ENCODE assay signal across 10 cellular contexts in genomic region chr17:79306688-79307323, GRCh38.
DNase-seq lines count a peak whose midpoint lies in the region; ATAC-seq and TF ChIP-seq lines count a peak whose summit lies in the region.
"Had no signal": no experiment of that assay in that cellular context is flagged by ENCODE, and none has a peak within 500 bp of the region (broad histone marks: within the 10 kb centered on the region; RNA-seq: fewer than 3 reads in every experiment).

No MANE protein-coding gene starts in this region.

- no peak overlapping the region for H3K27ac Mint-ChIP-seq in stimulated activated memory B cell treated with anti-CD40 and anti-IgM and Interleukin-4, amounts not matched to agents 10 μg/mL and 1 μg/mL and 100 μg/mL, for 72 hours
- H3K27ac Mint-ChIP-seq in immature natural killer cell = no peak overlapping the region
- H3K27ac Mint-ChIP-seq: effector memory CD8-positive, alpha-beta T cell had no signal

- ATAC-seq in stimulated activated memory B cell treated with anti-CD40 and anti-IgM and Interleukin-4, amounts not matched to agents 10 μg/mL and 1 μg/mL and 100 μg/mL, for 72 hours = peak; percentile 61
- no peak for ATAC-seq in HG02623 (IDR thresholded peaks at IDR 0.05; ENCODE audit: unreplicated experiment)
- ATAC-seq: effector memory CD8-positive, alpha-beta T cell had no signal

- H3K4me3 Mint-ChIP-seq in stimulated activated memory B cell treated with anti-CD40 and anti-IgM and Interleukin-4, amounts not matched to agents 10 μg/mL and 1 μg/mL and 100 μg/mL, for 72 hours = no peak overlapping the region
- H3K4me3 Mint-ChIP-seq in immature natural killer cell = no peak overlapping the region
- H3K4me3 Mint-ChIP-seq: effector memory CD8-positive, alpha-beta T cell had no signal

- H3K4me3 ChIP-seq in epithelial cell of proximal tubule (ENCODE audit: low read depth, low read length) = no peak overlapping the region

- DNase-seq in G401 (ENCODE audit: low spot score) (peak; percentile 84), NCI-H2171 treated with DMSO at 0.1 percent for 48 hours (lab: John Stamatoyannopoulos, UW) (peak; percentile 67), epithelial cell of proximal tubule (ENCODE audit: low read depth) (peak; percentile 12), immature natural killer cell (no peak), retina (no peak)
- no peak for DNase-seq in stimulated activated CD4-positive, alpha-beta T cell treated with anti-CD3 and anti-CD28 coated beads, Interleukin-4, amount 100 ng/mL, for 4 hours
- DNase-seq: effector memory CD8-positive, alpha-beta T cell; NCI-H1930 had no signal

- peaks cover 62% of the 10 kb centered on the region for H3K4me1 Mint-ChIP-seq in stimulated activated memory B cell treated with anti-CD40 and anti-IgM and Interleukin-4, amounts not matched to agents 10 μg/mL and 1 μg/mL and 100 μg/mL, for 72 hours
- no peaks in the 10 kb centered on the region for H3K4me1 Mint-ChIP-seq in immature natural killer cell

- in situ Hi-C loops in G401 (cut with HindIII; ENCODE audit: low sequenced_read_pairs) = no loop called here

- no peaks in the 10 kb centered on the region for H3K9me3 Mint-ChIP-seq in stimulated activated memory B cell treated with anti-CD40 and anti-IgM and Interleukin-4, amounts not matched to agents 10 μg/mL and 1 μg/mL and 100 μg/mL, for 72 hours
- no peaks in the 10 kb centered on the region for H3K9me3 Mint-ChIP-seq in immature natural killer cell
- H3K9me3 Mint-ChIP-seq: effector memory CD8-positive, alpha-beta T cell had no signal

- no peaks in the 10 kb centered on the region for H3K36me3 Mint-ChIP-seq in stimulated activated memory B cell treated with anti-CD40 and anti-IgM and Interleukin-4, amounts not matched to agents 10 μg/mL and 1 μg/mL and 100 μg/mL, for 72 hours
- H3K36me3 Mint-ChIP-seq in immature natural killer cell = no peaks in the 10 kb centered on the region

- TF ChIP-seq CTCF in epithelial cell of proximal tubule (conservative IDR thresholded peaks at IDR 0.05; ENCODE audit: low read depth, low read length) = no peak

- H3K27me3 Mint-ChIP-seq in stimulated activated memory B cell treated with anti-CD40 and anti-IgM and Interleukin-4, amounts not matched to agents 10 μg/mL and 1 μg/mL and 100 μg/mL, for 72 hours = peaks cover 54% of the 10 kb centered on the region
- peaks cover 3 to 8% (median 4%) of the 10 kb centered on the region in 3 donors for H3K27me3 Mint-ChIP-seq in immature natural killer cell (ENCODE audit: low read depth in 3 of 3)

Comparison
In these comparisons a context has a peak if more than half of its experiments do, and no peak if none do; other contexts are left out.
1. DNase-seq: peak in G401 (single experiment), NCI-H2171 treated with DMSO at 0.1 percent for 48 hours (single experiment) and epithelial cell of proximal tubule (single experiment); none in immature natural killer cell (0 of 3), stimulated activated CD4-positive, alpha-beta T cell treated with anti-CD3 and anti-CD28 coated beads, Interleukin-4, amount 100 ng/mL, for 4 hours (0 of 2) and retina (single experiment).